18 cellular contexts compared by ENCODE assay signal in the genomic region with DNA sequence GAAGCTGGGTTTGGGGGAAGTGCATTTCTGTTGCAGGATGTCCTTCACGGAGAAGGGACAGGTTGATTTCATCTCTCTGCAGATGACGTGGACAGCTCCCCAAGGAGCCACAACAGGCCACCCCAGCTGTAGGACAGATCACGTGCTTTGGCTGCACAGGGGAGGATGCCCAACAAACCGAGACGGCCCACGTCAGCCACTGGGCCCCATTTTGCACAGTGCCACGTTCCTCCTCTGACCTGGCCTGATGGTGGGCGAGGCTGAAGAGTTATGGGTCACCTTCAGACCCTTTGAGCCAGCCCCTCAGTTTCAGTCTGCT. TPM values are rescaled to one million over a fixed set of nuclear protein-coding genes. Genes with fewer than 3 reads are reported as not detected.
"Had no signal": no experiment of that assay in that cellular context is flagged by ENCODE, and none has a peak within 500 bp of the region (broad histone marks: within the 10 kb centered on the region; RNA-seq: fewer than 3 reads in every experiment).

No MANE protein-coding gene starts in this region.

- H3K9me3 ChIP-seq: gastroesophageal sphincter, pancreas, thoracic aorta had no signal

- H3K36me3 Mint-ChIP-seq: activated naive CD4-positive, alpha-beta T cell treated with anti-CD3 and anti-CD28 coated beads, Interleukin-2, amount 10 ng/mL, durations not matched to agents 7 days and 5 days; naive thymus-derived CD4-positive, alpha-beta T cell; stimulated activated effector memory CD8-positive, alpha-beta T cell treated with anti-CD3 and anti-CD28 coated beads, Interleukin-12 subunit alpha, Interleukin-12 subunit beta, amount 100 ng/mL, for 72 hours had no signal

- DNase-seq: activated CD4-positive, alpha-beta T cell treated with anti-CD3 and anti-CD28 coated beads, Interleukin-2, amount 10 ng/mL, durations not matched to agents 7 days and 5 days; activated CD8-positive, alpha-beta memory T cell treated with anti-CD3 and anti-CD28 coated beads, Interleukin-2, amount 50 U/mL, for 4 hours; activated effector memory CD4-positive, alpha-beta T cell treated with Interleukin-2 at 50 U/mL for 16 hours; activated naive CD4-positive, alpha-beta T cell treated with anti-CD3 and anti-CD28 coated beads, Interleukin-2, amount 10 ng/mL, durations not matched to agents 7 days and 5 days; activated T-cell treated with anti-CD3 and anti-CD28 coated beads, Interleukin-2, amount 50 U/mL, for 48 hours; effector CD8-positive, alpha-beta T cell; mesendoderm; naive thymus-derived CD4-positive, alpha-beta T cell; stimulated activated CD4-positive, alpha-beta T cell treated with anti-CD3 and anti-CD28 coated beads, Interleukin-4, amount 100 ng/mL, for 24 hours; T-helper 1 cell; T-helper 9 cell had no signal

- H3K27ac Mint-ChIP-seq: activated CD4-positive, alpha-beta T cell treated with anti-CD3 and anti-CD28 coated beads, Interleukin-2, amount 10 ng/mL, durations not matched to agents 7 days and 5 days; activated naive CD4-positive, alpha-beta T cell treated with anti-CD3 and anti-CD28 coated beads, Interleukin-2, amount 10 ng/mL, durations not matched to agents 7 days and 5 days; stimulated activated effector memory CD8-positive, alpha-beta T cell treated with anti-CD3 and anti-CD28 coated beads, Interleukin-12 subunit alpha, Interleukin-12 subunit beta, amount 100 ng/mL, for 72 hours had no signal

- H3K36me3 ChIP-seq: gastroesophageal sphincter, pancreas, thoracic aorta had no signal

- H3K4me1 Mint-ChIP-seq: activated CD4-positive, alpha-beta T cell treated with anti-CD3 and anti-CD28 coated beads, Interleukin-2, amount 10 ng/mL, durations not matched to agents 7 days and 5 days; activated naive CD4-positive, alpha-beta T cell treated with anti-CD3 and anti-CD28 coated beads, Interleukin-2, amount 10 ng/mL, durations not matched to agents 7 days and 5 days; stimulated activated effector memory CD8-positive, alpha-beta T cell treated with anti-CD3 and anti-CD28 coated beads, Interleukin-12 subunit alpha, Interleukin-12 subunit beta, amount 100 ng/mL, for 72 hours had no signal

- ATAC-seq: activated CD4-positive, CD25-positive, alpha-beta regulatory T cell treated with anti-CD3 and anti-CD28 coated beads, Interleukin-2, amount 50 U/mL, for 24 hours; esophagus mucosa; gastroesophageal sphincter; naive thymus-derived CD4-positive, alpha-beta T cell; stimulated activated effector memory CD8-positive, alpha-beta T cell treated with anti-CD3 and anti-CD28 coated beads, Interleukin-12 subunit alpha, Interleukin-12 subunit beta, amount 100 ng/mL, for 72 hours had no signal

- H3K27me3 ChIP-seq: gastroesophageal sphincter, pancreas had no signal

- H3K4me2 ChIP-seq: smooth muscle cell had no signal

- H3K27ac ChIP-seq: gastroesophageal sphincter, pancreas, thoracic aorta had no signal

- H3K4me3 Mint-ChIP-seq: activated CD4-positive, alpha-beta T cell treated with anti-CD3 and anti-CD28 coated beads, Interleukin-2, amount 10 ng/mL, durations not matched to agents 7 days and 5 days; activated naive CD4-positive, alpha-beta T cell treated with anti-CD3 and anti-CD28 coated beads, Interleukin-2, amount 10 ng/mL, durations not matched to agents 7 days and 5 days; naive thymus-derived CD4-positive, alpha-beta T cell; stimulated activated effector memory CD8-positive, alpha-beta T cell treated with anti-CD3 and anti-CD28 coated beads, Interleukin-12 subunit alpha, Interleukin-12 subunit beta, amount 100 ng/mL, for 72 hours had no signal

- H3K4me3 ChIP-seq: gastroesophageal sphincter, pancreas, smooth muscle cell, thoracic aorta had no signal

- H3K9me3 Mint-ChIP-seq: activated CD4-positive, alpha-beta T cell treated with anti-CD3 and anti-CD28 coated beads, Interleukin-2, amount 10 ng/mL, durations not matched to agents 7 days and 5 days; activated naive CD4-positive, alpha-beta T cell treated with anti-CD3 and anti-CD28 coated beads, Interleukin-2, amount 10 ng/mL, durations not matched to agents 7 days and 5 days; stimulated activated effector memory CD8-positive, alpha-beta T cell treated with anti-CD3 and anti-CD28 coated beads, Interleukin-12 subunit alpha, Interleukin-12 subunit beta, amount 100 ng/mL, for 72 hours had no signal

RNA-seq across cellular contexts. Expression of a gene that starts 9.0 kb away (rescaled TPM):
- total RNA-seq: smooth muscle cell had no signal
- polyA plus RNA-seq: naive thymus-derived CD4-positive, alpha-beta T cell; smooth muscle cell had no signal
